Comparison of ENCODE assay signal across 8 cellular contexts in genomic region chr2:112646102-112646719, GRCh38. TPM values are rescaled to one million over a fixed set of nuclear protein-coding genes. Genes with fewer than 3 reads are reported as not detected.
A peak's percentile ranks its signal among the peaks of the same experiment; 100 is the strongest.
DNase-seq lines count a peak whose midpoint lies in the region; ATAC-seq and TF ChIP-seq lines count a peak whose summit lies in the region.

No MANE protein-coding gene starts in this region.

- H3K4me3 Mint-ChIP-seq in activated naive CD4-positive, alpha-beta T cell treated with anti-CD3 and anti-CD28 coated beads, Interleukin-2, amount 50 U/mL, for 24 hours = peak overlapping the region; percentile 96

- H3K79me2 ChIP-seq in smooth muscle cell (ENCODE audit: low read depth) = peaks cover 52% of the 10 kb centered on the region

- H3K9ac ChIP-seq in smooth muscle cell (ENCODE audit: low read depth) = peak overlapping the region; percentile 94

- H3K27me3 Mint-ChIP-seq in activated naive CD4-positive, alpha-beta T cell treated with anti-CD3 and anti-CD28 coated beads, Interleukin-2, amount 50 U/mL, for 24 hours = no peaks in the 10 kb centered on the region

- peaks cover 24% of the 10 kb centered on the region for H3K36me3 Mint-ChIP-seq in activated naive CD4-positive, alpha-beta T cell treated with anti-CD3 and anti-CD28 coated beads, Interleukin-2, amount 50 U/mL, for 24 hours

- 1% methylated on average over 68 of the region's 69 CpGs for WGBS in smooth muscle cell (ENCODE audit: low lambda C conversion rate)

- H2AFZ ChIP-seq in smooth muscle cell (ENCODE audit: low read depth) = no peak overlapping the region

- H3K4me3 ChIP-seq in smooth muscle cell = peak overlapping the region; percentile 90

- no peaks in the 10 kb centered on the region for H3K27me3 ChIP-seq in smooth muscle cell (ENCODE audit: low read depth)

- H3K36me3 ChIP-seq in smooth muscle cell (ENCODE audit: low read depth) = no peaks in the 10 kb centered on the region

- H3K4me1 Mint-ChIP-seq in activated naive CD4-positive, alpha-beta T cell treated with anti-CD3 and anti-CD28 coated beads, Interleukin-2, amount 50 U/mL, for 24 hours = peaks cover 54% of the 10 kb centered on the region

- H3F3A ChIP-seq in smooth muscle cell (ENCODE audit: low read depth) = peaks cover 15% of the 10 kb centered on the region

- peaks cover 51% of the 10 kb centered on the region for H4K20me1 ChIP-seq in smooth muscle cell (ENCODE audit: low read depth)

- peaks cover 29% of the 10 kb centered on the region for H3K4me1 ChIP-seq in smooth muscle cell (ENCODE audit: low read depth)

- no peaks in the 10 kb centered on the region for H3K9me3 ChIP-seq in smooth muscle cell (replicated peaks; ENCODE audit: low read depth)

- ATAC-seq in HG02759 (IDR thresholded peaks at IDR 0.05; ENCODE audit: unreplicated experiment) = peak; percentile 31

- no peaks in the 10 kb centered on the region for H3K9me3 Mint-ChIP-seq in activated naive CD4-positive, alpha-beta T cell treated with anti-CD3 and anti-CD28 coated beads, Interleukin-2, amount 50 U/mL, for 24 hours

- H3K4me2 ChIP-seq in smooth muscle cell = peak overlapping the region; percentile 92

- H3K27ac Mint-ChIP-seq in activated naive CD4-positive, alpha-beta T cell treated with anti-CD3 and anti-CD28 coated beads, Interleukin-2, amount 50 U/mL, for 24 hours = peak overlapping the region; percentile 70

- peak; percentile 48 for DNase-seq in NCI-H1436 (lab: John Stamatoyannopoulos, UW)
- no peak for DNase-seq in NCI-H1436 treated with DMSO at 0.1 percent for 48 hours (lab: John Stamatoyannopoulos, UW)
- peak; percentile 38 for DNase-seq in NCI-H526 treated with DMSO at 0.1 percent for 48 hours (lab: John Stamatoyannopoulos, UW)
- peak; percentile 34 for DNase-seq in hepatic stellate cell (ENCODE audit: low spot score)
- DNase-seq in smooth muscle cell (lab: John Stamatoyannopoulos, UW; ENCODE audit: unreplicated experiment) = no peak
- DNase-seq in T1000 (lab: John Stamatoyannopoulos, UW) = no peak

- no peak for TF ChIP-seq CTCF in smooth muscle cell (IDR thresholded peaks at IDR 0.05; ENCODE audit: borderline replicate concordance, insufficient read depth, poor library complexity, severe bottlenecking)

- H3K27ac ChIP-seq in smooth muscle cell (ENCODE audit: low read depth) = peak overlapping the region; percentile 91

RNA-seq across cellular contexts. Expression of gene SLC20A1, which starts 0.5 kb away (rescaled TPM):
- 96.0 and 106 TPM in 2 replicates for total RNA-seq in smooth muscle cell
- polyA plus RNA-seq in smooth muscle cell = 77.2 and 93.4 TPM in 2 replicates

Comparison
In these comparisons a context has a peak if more than half of its experiments do, and no peak if none do; other contexts are left out.
1. DNase-seq: peak in NCI-H1436 (single experiment), NCI-H526 treated with DMSO at 0.1 percent for 48 hours (single experiment) and hepatic stellate cell (single experiment); none in NCI-H1436 treated with DMSO at 0.1 percent for 48 hours (single experiment), smooth muscle cell (single experiment) and T1000 (single experiment).